ENCODE assay signal across 2 cellular contexts in genomic region chr17:34842235-34842634, GRCh38.
TF ChIP-seq lines count a peak whose summit lies in the region.

No MANE protein-coding gene starts in this region.

TF ChIP-seq in K562, 482 proteins besides CTCF, POLR2A, EP300 and RAD21 (continued from another document):
- TF ChIP-seq ATF2 (CRISPR knock-in tag; IDR thresholded peaks at IDR 0.05) (no peak), ZFP36 (IDR thresholded peaks at IDR 0.05; ENCODE audit: low read depth, low read length, partially characterized antibody) (peak; percentile 44), RBM25 (IDR thresholded peaks at IDR 0.05; ENCODE audit: low read depth, low read length, severe bottlenecking) (peak; percentile 60), MTF1 (CRISPR knock-in tag; IDR thresholded peaks at IDR 0.05; ENCODE audit: borderline replicate concordance) (no peak), CREM (IDR thresholded peaks at IDR 0.05; ENCODE audit: low read depth) (no peak), ZZZ3 (IDR thresholded peaks at IDR 0.05) (no peak), SMARCA4 (IDR thresholded peaks at IDR 0.05) (no peak), TFAP4 (CRISPR knock-in tag; IDR thresholded peaks at IDR 0.05; ENCODE audit: borderline replicate concordance) (no peak), PRDM10 (IDR thresholded peaks at IDR 0.05; ENCODE audit: partially characterized antibody) (no peak)
TF ChIP-seq in K562: peak in this region for 2.

TF ChIP-seq in GM23338, 12 proteins besides CTCF, POLR2A, EP300 and RAD21:
- TF ChIP-seq ETS1 (IDR thresholded peaks at IDR 0.05) = no peak
- no peak for TF ChIP-seq CREB1 (CRISPR knock-in tag; IDR thresholded peaks at IDR 0.05; ENCODE audit: low read depth)
- TF ChIP-seq ZNF462 (CRISPR knock-in tag; IDR thresholded peaks at IDR 0.05) = no peak
- TF ChIP-seq JUNB (IDR thresholded peaks at IDR 0.05; ENCODE audit: unreplicated experiment) = no peak
- no peak for TF ChIP-seq EZH2 (IDR thresholded peaks at IDR 0.05; ENCODE audit: low read depth, unreplicated experiment)
- no peak for TF ChIP-seq EZH2phosphoT487 (IDR thresholded peaks at IDR 0.05; ENCODE audit: unreplicated experiment)
- TF ChIP-seq ZNF331 (CRISPR knock-in tag; IDR thresholded peaks at IDR 0.05; ENCODE audit: low read depth) = no peak
- TF ChIP-seq NANOG (IDR thresholded peaks at IDR 0.05; ENCODE audit: borderline replicate concordance) = no peak
- no peak for TF ChIP-seq REST (IDR thresholded peaks at IDR 0.05; ENCODE audit: unreplicated experiment)
